In genomic region chr16:87667443-87667842, GRCh38 we compare ENCODE assay signal across 27 cellular contexts.
"Had no signal": no experiment of that assay in that cellular context is flagged by ENCODE, and none has a peak within 500 bp of the region (broad histone marks: within the 10 kb centered on the region; RNA-seq: fewer than 3 reads in every experiment).

No MANE protein-coding gene starts in this region.

- ATAC-seq: natural killer cell; pancreas; right cardiac atrium; stimulated activated memory B cell treated with anti-CD40 and anti-IgM and Interleukin-4, amounts not matched to agents 10 μg/mL and 1 μg/mL and 100 μg/mL, for 72 hours; stimulated activated naive CD8-positive, alpha-beta T cell treated with anti-CD3 and anti-CD28 coated beads, Interleukin-15, amount 100 ng/mL, for 72 hours had no signal

- H3K36me3 ChIP-seq: left ventricle myocardium inferior, pancreas, prostate gland, sigmoid colon, spleen, transverse colon, upper lobe of left lung, vagina had no signal

- H3K9me3 ChIP-seq: left ventricle myocardium inferior, pancreas, prostate gland, sigmoid colon, spleen, transverse colon, upper lobe of left lung, vagina had no signal

- DNase-seq: hypothalamus; immature natural killer cell; islet precursor cell; left ventricle myocardium inferior; mesendoderm; naive B cell; natural killer cell; nucleus accumbens; posterior cingulate gyrus; retina; sigmoid colon; small intestine; spleen; stimulated activated CD4-positive, alpha-beta T cell treated with anti-CD3 and anti-CD28 coated beads, Interleukin-1b, Interleukin-23, amount 100 ng/mL, for 48 hours; stimulated activated CD4-positive, alpha-beta T cell treated with anti-CD3 and anti-CD28 coated beads, Interleukin-2, amount 100 ng/mL, for 48 hours; stimulated activated CD4-positive, alpha-beta T cell treated with anti-CD3 and anti-CD28 coated beads, Interleukin-4, amount 100 ng/mL, for 4 hours; stimulated activated CD8-positive, alpha-beta memory T cell treated with anti-CD3 and anti-CD28 coated beads, Interleukin-4, amount 100 ng/mL, for 48 hours; stimulated activated naive CD4-positive, alpha-beta T cell treated with Interleukin-2 at 50 U/mL for 16 hours; stimulated activated naive CD8-positive, alpha-beta T cell treated with anti-CD3 and anti-CD28 coated beads, Interleukin-15, amount 100 ng/mL, for 72 hours; transverse colon had no signal

- H3K27me3 ChIP-seq: pancreas, transverse colon, upper lobe of left lung, vagina had no signal

- H3K4me3 ChIP-seq: left ventricle myocardium inferior, lung, pancreas, prostate gland, sigmoid colon, spleen, transverse colon, upper lobe of left lung, vagina had no signal

- H3K4me1 ChIP-seq: left ventricle myocardium inferior, pancreas, prostate gland, sigmoid colon, transverse colon, upper lobe of left lung, vagina had no signal

- H3K27ac ChIP-seq: left ventricle myocardium inferior, pancreas, prostate gland, sigmoid colon, spleen, transverse colon, upper lobe of left lung, vagina had no signal

- FAIRE-seq: pancreas, small intestine had no signal
